12 cellular contexts compared by ENCODE assay signal in genomic region chr21:42685036-42685435, GRCh38. TPM values are rescaled to one million over a fixed set of nuclear protein-coding genes. Genes with fewer than 3 reads are reported as not detected.
DNase-seq lines count a peak whose midpoint lies in the region; ATAC-seq lines count a peak whose summit lies in the region.
"Had no signal": no experiment of that assay in that cellular context is flagged by ENCODE, and none has a peak within 500 bp of the region (broad histone marks: within the 10 kb centered on the region; RNA-seq: fewer than 3 reads in every experiment).

No MANE protein-coding gene starts in this region.

- H3K4me3 Mint-ChIP-seq in T-helper 1 cell treated with Interleukin-12 subunit alpha and Interleukin-12 subunit beta and Interleukin-4 antibody, amounts not matched to agents 30 μg/mL and 1 μg/mL, for 36 hours, result peak overlapping the region; percentile 88
- peak overlapping the region; percentile 79 for H3K4me3 Mint-ChIP-seq in activated T-helper 1 cell treated with anti-CD3 and anti-CD28 coated beads, Interleukin-12 subunit alpha, Interleukin-12 subunit beta, Interleukin-2, Interleukin-4 antibody, amounts not matched to agents 30 ng/mL and 10 ng/mL and 1 ng/mL, durations not matched to agents 14 hours and 24 hours and 36 hours
- H3K4me3 Mint-ChIP-seq: neural crest cell had no signal

- H3K9me3 Mint-ChIP-seq in T-helper 1 cell treated with Interleukin-12 subunit alpha and Interleukin-12 subunit beta and Interleukin-4 antibody, amounts not matched to agents 30 μg/mL and 1 μg/mL, for 36 hours, result no peaks in the 10 kb centered on the region
- H3K9me3 Mint-ChIP-seq in activated T-helper 1 cell treated with anti-CD3 and anti-CD28 coated beads, Interleukin-12 subunit alpha, Interleukin-12 subunit beta, Interleukin-2, Interleukin-4 antibody, amounts not matched to agents 30 ng/mL and 10 ng/mL and 1 ng/mL, durations not matched to agents 14 hours and 24 hours and 36 hours, result no peaks in the 10 kb centered on the region
- H3K9me3 Mint-ChIP-seq: neural crest cell had no signal

- no peak for DNase-seq in T-helper 1 cell
- peak; percentile 43 for DNase-seq in ELF-1 (ENCODE audit: low read depth, low spot score)
- DNase-seq in activated T-helper 1 cell treated with anti-CD3 and anti-CD28 coated beads, Interleukin-12 subunit alpha, Interleukin-12 subunit beta, Interleukin-2, Interleukin-4 antibody, amounts not matched to agents 30 ng/mL and 10 ng/mL and 1 ng/mL, durations not matched to agents 14 hours and 24 hours and 36 hours (ENCODE audit: low spot score), result peak; percentile 8
- peak; percentile 14 for DNase-seq in middle frontal gyrus (ENCODE audit: extremely low spot score, low spot score)
- DNase-seq in NCI-H2227 (lab: John Stamatoyannopoulos, UW; ENCODE audit: unreplicated experiment), result no peak
- DNase-seq: left colon, NCI-H1436, NCI-H526 had no signal

- no peak for ATAC-seq in HG03342 (IDR thresholded peaks at IDR 0.05; ENCODE audit: unreplicated experiment)
- ATAC-seq in GM19324 (IDR thresholded peaks at IDR 0.05; ENCODE audit: low FRiP score, unreplicated experiment), result no peak

- H3K27me3 Mint-ChIP-seq in T-helper 1 cell treated with Interleukin-12 subunit alpha and Interleukin-12 subunit beta and Interleukin-4 antibody, amounts not matched to agents 30 μg/mL and 1 μg/mL, for 36 hours (ENCODE audit: low read depth), result no peaks in the 10 kb centered on the region
- no peaks in the 10 kb centered on the region for H3K27me3 Mint-ChIP-seq in activated T-helper 1 cell treated with anti-CD3 and anti-CD28 coated beads, Interleukin-12 subunit alpha, Interleukin-12 subunit beta, Interleukin-2, Interleukin-4 antibody, amounts not matched to agents 30 ng/mL and 10 ng/mL and 1 ng/mL, durations not matched to agents 14 hours and 24 hours and 36 hours (ENCODE audit: insufficient read depth)

- peak overlapping the region; percentile 98 for H3K27ac Mint-ChIP-seq in T-helper 1 cell treated with Interleukin-12 subunit alpha and Interleukin-12 subunit beta and Interleukin-4 antibody, amounts not matched to agents 30 μg/mL and 1 μg/mL, for 36 hours
- H3K27ac Mint-ChIP-seq in activated T-helper 1 cell treated with anti-CD3 and anti-CD28 coated beads, Interleukin-12 subunit alpha, Interleukin-12 subunit beta, Interleukin-2, Interleukin-4 antibody, amounts not matched to agents 30 ng/mL and 10 ng/mL and 1 ng/mL, durations not matched to agents 14 hours and 24 hours and 36 hours, result peak overlapping the region; percentile 97

- H3K4me1 Mint-ChIP-seq in T-helper 1 cell treated with Interleukin-12 subunit alpha and Interleukin-12 subunit beta and Interleukin-4 antibody, amounts not matched to agents 30 μg/mL and 1 μg/mL, for 36 hours (ENCODE audit: low read depth), result peaks cover 45% of the 10 kb centered on the region
- H3K4me1 Mint-ChIP-seq in activated T-helper 1 cell treated with anti-CD3 and anti-CD28 coated beads, Interleukin-12 subunit alpha, Interleukin-12 subunit beta, Interleukin-2, Interleukin-4 antibody, amounts not matched to agents 30 ng/mL and 10 ng/mL and 1 ng/mL, durations not matched to agents 14 hours and 24 hours and 36 hours (ENCODE audit: low read depth), result peaks cover 43% of the 10 kb centered on the region

- no peaks in the 10 kb centered on the region for H3K36me3 Mint-ChIP-seq in T-helper 1 cell treated with Interleukin-12 subunit alpha and Interleukin-12 subunit beta and Interleukin-4 antibody, amounts not matched to agents 30 μg/mL and 1 μg/mL, for 36 hours (ENCODE audit: low read depth)
- no peaks in the 10 kb centered on the region for H3K36me3 Mint-ChIP-seq in activated T-helper 1 cell treated with anti-CD3 and anti-CD28 coated beads, Interleukin-12 subunit alpha, Interleukin-12 subunit beta, Interleukin-2, Interleukin-4 antibody, amounts not matched to agents 30 ng/mL and 10 ng/mL and 1 ng/mL, durations not matched to agents 14 hours and 24 hours and 36 hours (ENCODE audit: low read depth)

- intact Hi-C loops in activated T-helper 1 cell treated with anti-CD3 and anti-CD28 coated beads, Interleukin-12 subunit alpha, Interleukin-12 subunit beta, Interleukin-2, Interleukin-4 antibody, amounts not matched to agents 30 ng/mL and 10 ng/mL and 1 ng/mL, durations not matched to agents 14 hours and 24 hours and 36 hours (cut with micrococcal nuclease), result loop anchor here (2.0 kb wide), 2 partner anchors 54 to 450 kb away; no protein-coding TSS in a partner anchor

RNA-seq across cellular contexts. Expression of gene PDE9A, which starts 31.6 kb away (rescaled TPM):
- 9.6 and 9.7 TPM in 2 replicates for total RNA-seq in activated T-helper 1 cell treated with anti-CD3 and anti-CD28 coated beads, Interleukin-12 subunit alpha, Interleukin-12 subunit beta, Interleukin-2, Interleukin-4 antibody, amounts not matched to agents 30 ng/mL and 10 ng/mL and 1 ng/mL, durations not matched to agents 14 hours and 24 hours and 36 hours

Comparison
In these comparisons a context has a peak if more than half of its experiments do, and no peak if none do; other contexts are left out.
1. DNase-seq: peak in ELF-1 (single experiment), activated T-helper 1 cell treated with anti-CD3 and anti-CD28 coated beads, Interleukin-12 subunit alpha, Interleukin-12 subunit beta, Interleukin-2, Interleukin-4 antibody, amounts not matched to agents 30 ng/mL and 10 ng/mL and 1 ng/mL, durations not matched to agents 14 hours and 24 hours and 36 hours (single experiment) and middle frontal gyrus (single experiment); none in T-helper 1 cell (0 of 5) and NCI-H2227 (single experiment).